Comparison of ENCODE assay signal across 11 cellular contexts in genomic region chrX:40085714-40086113, GRCh38. TPM values are rescaled to one million over a fixed set of nuclear protein-coding genes. Genes with fewer than 3 reads are reported as not detected.
A peak's percentile ranks its signal among the peaks of the same experiment; 100 is the strongest.
DNase-seq lines count a peak whose midpoint lies in the region; ATAC-seq and TF ChIP-seq lines count a peak whose summit lies in the region.
"Had no signal": no experiment of that assay in that cellular context is flagged by ENCODE, and none has a peak within 500 bp of the region (broad histone marks: within the 10 kb centered on the region; RNA-seq: fewer than 3 reads in every experiment).

No MANE protein-coding gene starts in this region.

- no peaks in the 10 kb centered on the region for H3K9me3 Mint-ChIP-seq in activated naive CD4-positive, alpha-beta T cell treated with anti-CD3 and anti-CD28 coated beads, Interleukin-2, amount 50 U/mL, for 24 hours
- H3K9me3 Mint-ChIP-seq in mesothelial cell of epicardium = peaks cover under 1% of the 10 kb centered on the region

- no peaks in the 10 kb centered on the region for H3K27me3 Mint-ChIP-seq in activated naive CD4-positive, alpha-beta T cell treated with anti-CD3 and anti-CD28 coated beads, Interleukin-2, amount 50 U/mL, for 24 hours
- no peaks in the 10 kb centered on the region for H3K27me3 Mint-ChIP-seq in mesothelial cell of epicardium (ENCODE audit: low read depth)

- DNase-seq in activated naive CD4-positive, alpha-beta T cell (lab: John Stamatoyannopoulos, UW) = no peak
- no peak for DNase-seq in ascending aorta (ENCODE audit: low spot score in 2 of 2)
- no peak for DNase-seq in mesothelial cell of epicardium (ENCODE audit: low spot score in 2 of 2, unreplicated experiment in 2 of 2)
- DNase-seq in thoracic aorta (ENCODE audit: low spot score) = no peak
- no peak for DNase-seq in T-helper 9 cell
- DNase-seq: activated T-cell treated with anti-CD3 and anti-CD28 coated beads for 4 hours, small intestine, WERI-Rb-1 had no signal

- intact Hi-C loops in ascending aorta (cut with DNase I) = loop anchor here (5.0 kb wide), 2 partner anchors 182 to 268 kb away; no protein-coding TSS in a partner anchor

- peak overlapping the region; percentile 15 for H3K4me3 Mint-ChIP-seq in activated naive CD4-positive, alpha-beta T cell treated with anti-CD3 and anti-CD28 coated beads, Interleukin-2, amount 50 U/mL, for 24 hours
- H3K4me3 Mint-ChIP-seq in mesothelial cell of epicardium = no peak overlapping the region

- H3K4me3 ChIP-seq in ascending aorta (peak overlapping the region in 1 of 2 donors; percentile 63), thoracic aorta (peak overlapping the region; percentile 71)

- peaks cover 68% of the 10 kb centered on the region for H3K4me1 Mint-ChIP-seq in activated naive CD4-positive, alpha-beta T cell treated with anti-CD3 and anti-CD28 coated beads, Interleukin-2, amount 50 U/mL, for 24 hours
- H3K4me1 Mint-ChIP-seq in mesothelial cell of epicardium = peaks cover 74% of the 10 kb centered on the region

- no peaks in the 10 kb centered on the region for H3K9me3 ChIP-seq in ascending aorta
- no peaks in the 10 kb centered on the region for H3K9me3 ChIP-seq in thoracic aorta

- peaks cover 0 to 24% of the 10 kb centered on the region in 2 donors for H3K4me1 ChIP-seq in ascending aorta
- peaks cover 18 to 69% of the 10 kb centered on the region in 2 donors for H3K4me1 ChIP-seq in thoracic aorta (ENCODE audit: control insufficient read depth in 1 of 2, low read depth in 2 of 2)

- H3K27ac Mint-ChIP-seq in activated naive CD4-positive, alpha-beta T cell treated with anti-CD3 and anti-CD28 coated beads, Interleukin-2, amount 50 U/mL, for 24 hours = peak overlapping the region; percentile 59
- peak overlapping the region; percentile 87 for H3K27ac Mint-ChIP-seq in mesothelial cell of epicardium

- H3K27me3 ChIP-seq in ascending aorta (no peaks in the 10 kb centered on the region), thoracic aorta (replicated peaks; ENCODE audit: insufficient read depth) (no peaks in the 10 kb centered on the region)

- no peaks in the 10 kb centered on the region for H3K36me3 ChIP-seq in ascending aorta
- no peaks in the 10 kb centered on the region for H3K36me3 ChIP-seq in thoracic aorta

- H3K27ac ChIP-seq in ascending aorta (peak overlapping the region; percentile 44 to 69), thoracic aorta (peak overlapping the region; percentile 17 to 61)

- H3K36me3 Mint-ChIP-seq in activated naive CD4-positive, alpha-beta T cell treated with anti-CD3 and anti-CD28 coated beads, Interleukin-2, amount 50 U/mL, for 24 hours = no peaks in the 10 kb centered on the region
- no peaks in the 10 kb centered on the region for H3K36me3 Mint-ChIP-seq in mesothelial cell of epicardium

- TF ChIP-seq CTCF in ascending aorta (IDR thresholded peaks at IDR 0.05) (no peak), mesothelial cell of epicardium (IDR thresholded peaks at IDR 0.05; ENCODE audit: unreplicated experiment) (no peak), thoracic aorta (IDR thresholded peaks at IDR 0.05) (no peak)

- no peak for ATAC-seq in thoracic aorta (ENCODE audit: insufficient number of reproducible peaks, low FRiP score, low read depth)
- no peak for ATAC-seq in GM21515 (IDR thresholded peaks at IDR 0.05; ENCODE audit: unreplicated experiment)
- no peak for ATAC-seq in GM21723 (IDR thresholded peaks at IDR 0.05; ENCODE audit: unreplicated experiment)

RNA-seq across cellular contexts. Expression of gene BCOR, which starts 12.0 kb away (rescaled TPM):
- total RNA-seq in ascending aorta (26.7 TPM), mesothelial cell of epicardium (49.0 to 52.3 TPM (median 49.7 TPM) in 3 replicates), thoracic aorta (10 to 100 TPM; 28.6 to 30.7 TPM)
